ENCODE assay signal across 1 cellular context in the genomic region with DNA sequence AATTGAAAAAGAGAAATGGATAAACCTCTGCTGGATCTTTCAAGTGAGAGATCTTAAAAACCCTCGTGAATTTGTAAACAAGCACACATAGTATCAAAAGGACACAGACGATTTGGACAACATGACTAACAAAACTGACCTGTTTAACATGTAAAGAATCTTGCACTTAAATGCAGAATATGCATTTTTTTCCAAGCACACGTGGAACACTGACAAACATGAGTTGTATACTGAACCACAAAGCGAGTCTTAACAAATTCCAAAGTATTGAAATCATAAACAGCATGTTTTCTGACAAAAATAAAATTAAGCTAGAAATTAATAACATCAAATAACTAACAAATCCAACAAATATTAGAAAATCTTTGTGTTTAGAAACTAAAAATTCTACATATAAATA.
TF ChIP-seq lines count a peak whose summit lies in the region.

No MANE protein-coding gene starts in this region.

TF ChIP-seq in IMR-90, 13 proteins besides CTCF, POLR2A, EP300 and RAD21 (continued from another document):
- TF ChIP-seq CEBPB (IDR thresholded peaks at IDR 0.05; ENCODE audit: low read depth, low read length): no peak
- TF ChIP-seq FOS (IDR thresholded peaks at IDR 0.05; ENCODE audit: low read depth, low read length): no peak
